In genomic region chr16:49455991-49456745, GRCh38 we compare ENCODE assay signal across 22 cellular contexts.
DNase-seq lines count a peak whose midpoint lies in the region; TF ChIP-seq lines count a peak whose summit lies in the region.
"Had no signal": no experiment of that assay in that cellular context is flagged by ENCODE, and none has a peak within 500 bp of the region (broad histone marks: within the 10 kb centered on the region; RNA-seq: fewer than 3 reads in every experiment).

No MANE protein-coding gene starts in this region.

- no peak for TF ChIP-seq POLR2A in sigmoid colon (IDR thresholded peaks at IDR 0.05)

- TF ChIP-seq CTCF in HEK293 (tag by site-specific recombination; IDR thresholded peaks at IDR 0.05) = no peak
- TF ChIP-seq CTCF in endodermal cell (conservative IDR thresholded peaks at IDR 0.05) = no peak
- no peak for TF ChIP-seq CTCF in sigmoid colon (IDR thresholded peaks at IDR 0.05)

- no peaks in the 10 kb centered on the region for H3K36me3 Mint-ChIP-seq in endodermal cell (ENCODE audit: low read depth)

- H3K4me1 Mint-ChIP-seq in endodermal cell = peaks cover 4% of the 10 kb centered on the region

- H3K36me3 ChIP-seq in HEK293 (ENCODE audit: control insufficient read depth in 2 of 2, insufficient read depth in 1 of 2, low read length in 2 of 2) (no peaks in the 10 kb centered on the region), endodermal cell (ENCODE audit: control insufficient read depth, insufficient read depth, low read length) (no peaks in the 10 kb centered on the region), sigmoid colon (no peaks in the 10 kb centered on the region)
- H3K36me3 ChIP-seq: BLaER1 had no signal

- POLR2A ChIA-PET in HEK293 (lab: Yijun Ruan, JAX) = no interaction called here

- peaks cover 2% of the 10 kb centered on the region for H3K27me3 Mint-ChIP-seq in endodermal cell (ENCODE audit: insufficient read depth)
- H3K27me3 Mint-ChIP-seq: CD4-positive, alpha-beta T cell had no signal

- CTCF ChIA-PET in HEK293 (lab: Yijun Ruan, JAX) = interaction anchor here (1.4 kb wide), 1 partner anchor 465 kb away, joined by 3 read pairs; no protein-coding TSS in a partner anchor

- H3K9ac ChIP-seq in endodermal cell (ENCODE audit: extremely low read depth, low read length, poor library complexity, severe bottlenecking) = no peak overlapping the region
- H3K9ac ChIP-seq: BLaER1, GM23248 had no signal

- intact Hi-C loops in sigmoid colon (cut with DNase I) = no loop called here

- no peaks in the 10 kb centered on the region for H3K27me3 ChIP-seq in endodermal cell (ENCODE audit: control insufficient read depth, insufficient read depth, low read length, poor library complexity, severe bottlenecking)
- peaks cover 0 to 9% (median 0%) of the 10 kb centered on the region in 3 donors for H3K27me3 ChIP-seq in sigmoid colon
- H3K27me3 ChIP-seq: BLaER1 had no signal

- H3K4me3 ChIP-seq in HEK293 (ENCODE audit: low read depth, low read length) = no peak overlapping the region
- no peak overlapping the region for H3K4me3 ChIP-seq in endodermal cell (ENCODE audit: low read length)
- H3K4me3 ChIP-seq in sigmoid colon = no peak overlapping the region
- H3K4me3 ChIP-seq: BLaER1, GM23248 had no signal

- in situ Hi-C loops in G401 (cut with HindIII; ENCODE audit: low sequenced_read_pairs) = no loop called here

- DNase-seq in activated CD4-positive, CD25-positive, alpha-beta regulatory T cell treated with anti-CD3 and anti-CD28 coated beads, Interleukin-2, amount 50 U/mL, for 72 hours = peak; percentile 16
- DNase-seq in activated CD4-positive, CD25-positive, alpha-beta regulatory T cell (lab: John Stamatoyannopoulos, UW) = no peak
- peak; percentile 38 for DNase-seq in endodermal cell
- DNase-seq in sigmoid colon = peak; percentile 33
- DNase-seq in DMS 273 treated with DMSO at 0.1 percent for 48 hours (lab: John Stamatoyannopoulos, UW) = no peak
- no peak for DNase-seq in NCI-H1105 treated with DMSO at 0.1 percent for 48 hours (lab: John Stamatoyannopoulos, UW)
- DNase-seq in G401 (ENCODE audit: low spot score) = no peak
- DNase-seq: ACHN, COR-L47, GM23248, HCEC 1CT, KG1, NCI-H1092, NCI-H1436 treated with DMSO at 0.1 percent for 48 hours, NCI-H1930, NCI-H226, NCI-H524, OCI-M1 had no signal

- H3K4me3 Mint-ChIP-seq in endodermal cell = no peak overlapping the region
- H3K4me3 Mint-ChIP-seq: CD4-positive, alpha-beta T cell had no signal

- H3K27ac Mint-ChIP-seq in endodermal cell = no peak overlapping the region
- H3K27ac Mint-ChIP-seq: CD4-positive, alpha-beta T cell had no signal

- H3K9me3 Mint-ChIP-seq in endodermal cell = peaks cover 4% of the 10 kb centered on the region
- H3K9me3 Mint-ChIP-seq: CD4-positive, alpha-beta T cell had no signal

- no peak overlapping the region for H3K27ac ChIP-seq in HEK293 (ENCODE audit: extremely low read depth, low read depth, low read length)
- H3K27ac ChIP-seq in endodermal cell (ENCODE audit: low read depth, low read length) = no peak overlapping the region
- no peak overlapping the region for H3K27ac ChIP-seq in sigmoid colon
- H3K27ac ChIP-seq: 22Rv1, BLaER1, GM23248 had no signal

- WGBS in endodermal cell (ENCODE audit: insufficient coverage in 1 of 2, insufficient read length in 1 of 2), 2 experiments = 93 to 98% methylated on average over 7 to 8 of the region's 8 CpGs
- WGBS in sigmoid colon, 2 donors = 81 to 89% methylated on average over 8 of the region's 8 CpGs

- H3K9me3 ChIP-seq in HEK293 (ENCODE audit: control insufficient read depth, insufficient read depth, low read depth, low read length) = no peaks in the 10 kb centered on the region
- H3K9me3 ChIP-seq in endodermal cell (ENCODE audit: control insufficient read depth, low read length) = no peaks in the 10 kb centered on the region
- no peaks in the 10 kb centered on the region for H3K9me3 ChIP-seq in sigmoid colon
- H3K9me3 ChIP-seq: BLaER1 had no signal

- no peak for TF ChIP-seq EP300 in sigmoid colon (IDR thresholded peaks at IDR 0.05)

- H3K4me1 ChIP-seq in HEK293 (ENCODE audit: control insufficient read depth, insufficient read depth, low read length) = no peaks in the 10 kb centered on the region
- no peaks in the 10 kb centered on the region for H3K4me1 ChIP-seq in endodermal cell (ENCODE audit: control insufficient read depth, insufficient read depth, low read length)
- no peaks in the 10 kb centered on the region for H3K4me1 ChIP-seq in sigmoid colon

TF ChIP-seq in HEK293, 187 proteins besides CTCF, POLR2A, EP300 and RAD21:
- TF ChIP-seq ZNF157 (tag by site-specific recombination; IDR thresholded peaks at IDR 0.05) (no peak), GLIS1 (tag by site-specific recombination; IDR thresholded peaks at IDR 0.05) (0 out of 2 replicates have a peak, but pooled peaks have one; percentile 15)

Comparison
In these comparisons a context has a peak if more than half of its experiments do, and no peak if none do; other contexts are left out.
1. DNase-seq: peak in activated CD4-positive, CD25-positive, alpha-beta regulatory T cell treated with anti-CD3 and anti-CD28 coated beads, Interleukin-2, amount 50 U/mL, for 72 hours (single experiment), endodermal cell (single experiment) and sigmoid colon (single experiment); none in activated CD4-positive, CD25-positive, alpha-beta regulatory T cell (0 of 4), DMS 273 treated with DMSO at 0.1 percent for 48 hours (single experiment), NCI-H1105 treated with DMSO at 0.1 percent for 48 hours (single experiment) and G401 (single experiment).